Comparison of ENCODE assay signal across 13 cellular contexts in the genomic region with DNA sequence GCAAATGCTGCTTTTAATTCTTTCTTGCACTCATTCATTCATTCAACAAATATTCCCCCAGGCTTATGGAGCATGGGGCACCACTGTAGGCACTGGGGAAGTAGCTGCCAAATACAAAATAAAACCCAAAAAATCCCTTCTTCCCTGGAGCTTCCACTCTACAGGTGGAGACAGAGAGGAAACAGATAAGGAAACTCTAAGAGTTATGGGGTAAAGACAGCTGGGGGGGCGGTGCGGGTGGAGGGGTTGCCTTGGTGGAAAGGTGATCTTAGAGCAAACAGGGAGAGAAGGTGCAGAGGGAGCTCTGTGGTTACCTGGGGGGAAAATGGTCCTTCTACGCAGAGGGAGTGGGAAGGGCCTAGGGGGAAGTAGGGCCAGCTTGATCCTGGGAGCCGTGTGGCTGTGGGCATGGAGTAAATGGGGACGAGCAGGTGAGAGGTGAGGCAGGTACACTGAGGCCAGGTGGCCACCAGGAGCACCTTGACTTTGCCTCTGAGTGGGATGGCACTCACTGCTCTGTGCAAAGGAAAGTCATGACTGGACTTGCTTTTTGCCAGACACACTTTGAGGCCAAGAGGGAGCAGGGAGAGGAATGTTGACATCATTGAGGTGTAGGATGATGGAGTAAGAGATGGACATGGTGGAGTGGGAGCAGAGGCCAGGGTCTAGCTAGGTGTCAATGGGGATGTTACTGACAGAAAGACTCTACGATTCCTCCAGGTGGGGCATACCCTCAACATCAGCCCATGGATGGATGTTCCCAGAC.
DNase-seq lines count a peak whose midpoint lies in the region; ATAC-seq and TF ChIP-seq lines count a peak whose summit lies in the region.
"Had no signal": no experiment of that assay in that cellular context is flagged by ENCODE, and none has a peak within 500 bp of the region (broad histone marks: within the 10 kb centered on the region; RNA-seq: fewer than 3 reads in every experiment).

No MANE protein-coding gene starts in this region.

- no peak overlapping the region for H3K4me3 ChIP-seq in neuronal stem cell (ENCODE audit: low read length in 2 of 2)
- H3K4me3 ChIP-seq: SJSA1 had no signal

- H3K4me2 ChIP-seq in neuronal stem cell (ENCODE audit: insufficient read depth, low read length, poor library complexity, severe bottlenecking) = no peak overlapping the region

- ATAC-seq in HG03095 (IDR thresholded peaks at IDR 0.05; ENCODE audit: unreplicated experiment) (no peak), SK-N-SH treated with all-trans-retinoic acid at 6 μM for 48 hours (no peak)

- peaks cover 1 to 3% of the 10 kb centered on the region in 2 donors for H3K9me3 ChIP-seq in neuronal stem cell (replicated peaks in 1 of 2; ENCODE audit: control insufficient read depth in 2 of 2, insufficient read depth in 1 of 2, low read depth in 1 of 2, low read length in 2 of 2)

- DNase-seq in HT-29 (ENCODE audit: low spot score) (peak; percentile 11), NCI-H2107 treated with DMSO at 0.1 percent for 48 hours (lab: John Stamatoyannopoulos, UW; ENCODE audit: unreplicated experiment) (peak; percentile 89), neuronal stem cell (ENCODE audit: low spot score) (no peak)
- no peak for DNase-seq in activated CD8-positive, alpha-beta memory T cell treated with anti-CD3 and anti-CD28 coated beads, Interleukin-2, amount 50 U/mL, for 4 hours
- no peak for DNase-seq in activated naive CD4-positive, alpha-beta T cell treated with Interleukin-2 at 50 U/mL for 16 hours
- DNase-seq: activated CD8-positive, alpha-beta memory T cell treated with anti-CD3 and anti-CD28 coated beads for 24 hours; foreskin melanocyte; midbrain had no signal

- peak overlapping the region; percentile 17 for H2BK15ac ChIP-seq in neuronal stem cell (ENCODE audit: low read length)

- no peak overlapping the region for H3K14ac ChIP-seq in neuronal stem cell (ENCODE audit: low read length)

- WGBS in neuronal stem cell (ENCODE audit: extremely low coverage in 2 of 2, insufficient read length in 2 of 2, insufficient replicate concordance in 1 of 2), 2 donors = no CpG with 5 or more reads among the region's 6 CpGs

- peaks cover 0 to 6% of the 10 kb centered on the region in 2 donors for H3K4me1 ChIP-seq in neuronal stem cell (ENCODE audit: control insufficient read depth in 2 of 2, insufficient read depth in 1 of 2, low read depth in 1 of 2, low read length in 2 of 2)

- no peak overlapping the region for H4K91ac ChIP-seq in neuronal stem cell (ENCODE audit: low read depth, low read length, poor library complexity)

- peak overlapping the region; percentile 2 for H3K23ac ChIP-seq in neuronal stem cell (ENCODE audit: low read depth, low read length, poor library complexity)

- no peak overlapping the region for H2BK5ac ChIP-seq in neuronal stem cell (ENCODE audit: low read length)

- peak overlapping the region; percentile 54 for H3K27ac ChIP-seq in cingulate gyrus (ENCODE audit: low read depth, low read length)
- H3K27ac ChIP-seq in neuronal stem cell (replicated peaks; ENCODE audit: low read length) = no peak overlapping the region
- H3K27ac ChIP-seq: C4-2B had no signal

- H2BK120ac ChIP-seq in neuronal stem cell (ENCODE audit: low read depth, low read length) = no peak overlapping the region

- H2BK12ac ChIP-seq in neuronal stem cell (ENCODE audit: low read length) = peak overlapping the region; percentile 65

- H3K9ac ChIP-seq in neuronal stem cell (ENCODE audit: low read depth, low read length, poor library complexity) = no peak overlapping the region

- peak overlapping the region; percentile 5 for H3K18ac ChIP-seq in neuronal stem cell (ENCODE audit: low read length)

- no peaks in the 10 kb centered on the region for H3K36me3 ChIP-seq in neuronal stem cell (replicated peaks in 1 of 2; ENCODE audit: control insufficient read depth in 2 of 2, insufficient read depth in 2 of 2, low read length in 2 of 2)
- H3K36me3 ChIP-seq: SJSA1 had no signal

- no peak overlapping the region for H3K4ac ChIP-seq in neuronal stem cell (ENCODE audit: low read length)

- H3K27me3 ChIP-seq in neuronal stem cell (ENCODE audit: control insufficient read depth in 3 of 3, insufficient read depth in 3 of 3, low read depth in 1 of 3, low read length in 3 of 3) = peaks cover 0 to 20% (median 0%) of the 10 kb centered on the region in 3 experiments
- H3K27me3 ChIP-seq: SJSA1 had no signal

- H2AFZ ChIP-seq in neuronal stem cell (ENCODE audit: low read length) = no peak overlapping the region

- H3K79me1 ChIP-seq in neuronal stem cell (ENCODE audit: low read depth, low read length) = no peaks in the 10 kb centered on the region

- H2AK5ac ChIP-seq in neuronal stem cell (ENCODE audit: low read depth, low read length) = no peak overlapping the region

- no peak overlapping the region for H4K8ac ChIP-seq in neuronal stem cell (ENCODE audit: low read depth, low read length)

TF ChIP-seq in SK-N-SH treated with all-trans-retinoic acid at 6 μM for 48 hours, 23 proteins besides CTCF, POLR2A, EP300 and RAD21:
- TF ChIP-seq, protein P1, sequence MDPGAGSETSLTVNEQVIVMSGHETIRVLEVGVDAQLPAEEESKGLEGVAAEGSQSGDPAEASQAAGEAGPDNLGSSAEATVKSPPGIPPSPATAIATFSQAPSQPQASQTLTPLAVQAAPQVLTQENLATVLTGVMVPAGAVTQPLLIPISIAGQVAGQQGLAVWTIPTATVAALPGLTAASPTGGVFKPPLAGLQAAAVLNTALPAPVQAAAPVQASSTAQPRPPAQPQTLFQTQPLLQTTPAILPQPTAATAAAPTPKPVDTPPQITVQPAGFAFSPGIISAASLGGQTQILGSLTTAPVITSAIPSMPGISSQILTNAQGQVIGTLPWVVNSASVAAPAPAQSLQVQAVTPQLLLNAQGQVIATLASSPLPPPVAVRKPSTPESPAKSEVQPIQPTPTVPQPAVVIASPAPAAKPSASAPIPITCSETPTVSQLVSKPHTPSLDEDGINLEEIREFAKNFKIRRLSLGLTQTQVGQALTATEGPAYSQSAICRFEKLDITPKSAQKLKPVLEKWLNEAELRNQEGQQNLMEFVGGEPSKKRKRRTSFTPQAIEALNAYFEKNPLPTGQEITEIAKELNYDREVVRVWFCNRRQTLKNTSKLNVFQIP (CRISPR knock-in tag; IDR thresholded peaks at IDR 0.05; ENCODE audit: borderline replicate concordance, low read depth) = no peak
- TF ChIP-seq ESRRG (CRISPR knock-in tag; IDR thresholded peaks at IDR 0.05) (no peak), GLIS3 (CRISPR knock-in tag; IDR thresholded peaks at IDR 0.05) (no peak), ARNTL (CRISPR knock-in tag; IDR thresholded peaks at IDR 0.05; ENCODE audit: borderline replicate concordance, low read depth) (no peak), TOX (CRISPR knock-in tag; IDR thresholded peaks at IDR 0.05; ENCODE audit: borderline replicate concordance) (no peak), ZC3H10 (CRISPR knock-in tag; IDR thresholded peaks at IDR 0.05) (no peak), ZFP3 (CRISPR knock-in tag; IDR thresholded peaks at IDR 0.05) (no peak)
- TF ChIP-seq, protein P2, sequence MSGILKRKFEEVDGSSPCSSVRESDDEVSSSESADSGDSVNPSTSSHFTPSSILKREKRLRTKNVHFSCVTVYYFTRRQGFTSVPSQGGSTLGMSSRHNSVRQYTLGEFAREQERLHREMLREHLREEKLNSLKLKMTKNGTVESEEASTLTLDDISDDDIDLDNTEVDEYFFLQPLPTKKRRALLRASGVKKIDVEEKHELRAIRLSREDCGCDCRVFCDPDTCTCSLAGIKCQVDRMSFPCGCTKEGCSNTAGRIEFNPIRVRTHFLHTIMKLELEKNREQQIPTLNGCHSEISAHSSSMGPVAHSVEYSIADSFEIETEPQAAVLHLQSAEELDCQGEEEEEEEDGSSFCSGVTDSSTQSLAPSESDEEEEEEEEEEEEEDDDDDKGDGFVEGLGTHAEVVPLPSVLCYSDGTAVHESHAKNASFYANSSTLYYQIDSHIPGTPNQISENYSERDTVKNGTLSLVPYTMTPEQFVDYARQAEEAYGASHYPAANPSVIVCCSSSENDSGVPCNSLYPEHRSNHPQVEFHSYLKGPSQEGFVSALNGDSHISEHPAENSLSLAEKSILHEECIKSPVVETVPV (CRISPR knock-in tag; IDR thresholded peaks at IDR 0.05) = no peak
- TF ChIP-seq, protein P3, sequence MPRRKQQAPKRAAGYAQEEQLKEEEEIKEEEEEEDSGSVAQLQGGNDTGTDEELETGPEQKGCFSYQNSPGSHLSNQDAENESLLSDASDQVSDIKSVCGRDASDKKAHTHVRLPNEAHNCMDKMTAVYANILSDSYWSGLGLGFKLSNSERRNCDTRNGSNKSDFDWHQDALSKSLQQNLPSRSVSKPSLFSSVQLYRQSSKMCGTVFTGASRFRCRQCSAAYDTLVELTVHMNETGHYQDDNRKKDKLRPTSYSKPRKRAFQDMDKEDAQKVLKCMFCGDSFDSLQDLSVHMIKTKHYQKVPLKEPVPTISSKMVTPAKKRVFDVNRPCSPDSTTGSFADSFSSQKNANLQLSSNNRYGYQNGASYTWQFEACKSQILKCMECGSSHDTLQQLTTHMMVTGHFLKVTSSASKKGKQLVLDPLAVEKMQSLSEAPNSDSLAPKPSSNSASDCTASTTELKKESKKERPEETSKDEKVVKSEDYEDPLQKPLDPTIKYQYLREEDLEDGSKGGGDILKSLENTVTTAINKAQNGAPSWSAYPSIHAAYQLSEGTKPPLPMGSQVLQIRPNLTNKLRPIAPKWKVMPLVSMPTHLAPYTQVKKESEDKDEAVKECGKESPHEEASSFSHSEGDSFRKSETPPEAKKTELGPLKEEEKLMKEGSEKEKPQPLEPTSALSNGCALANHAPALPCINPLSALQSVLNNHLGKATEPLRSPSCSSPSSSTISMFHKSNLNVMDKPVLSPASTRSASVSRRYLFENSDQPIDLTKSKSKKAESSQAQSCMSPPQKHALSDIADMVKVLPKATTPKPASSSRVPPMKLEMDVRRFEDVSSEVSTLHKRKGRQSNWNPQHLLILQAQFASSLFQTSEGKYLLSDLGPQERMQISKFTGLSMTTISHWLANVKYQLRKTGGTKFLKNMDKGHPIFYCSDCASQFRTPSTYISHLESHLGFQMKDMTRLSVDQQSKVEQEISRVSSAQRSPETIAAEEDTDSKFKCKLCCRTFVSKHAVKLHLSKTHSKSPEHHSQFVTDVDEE (CRISPR knock-in tag; IDR thresholded peaks at IDR 0.05) = no peak
TF ChIP-seq in SK-N-SH treated with all-trans-retinoic acid at 6 μM for 48 hours: peak in this region for 0.

Comparison
In these comparisons a context has a peak if more than half of its experiments do, and no peak if none do; other contexts are left out.
1. DNase-seq: peak in HT-29 (single experiment) and NCI-H2107 treated with DMSO at 0.1 percent for 48 hours (single experiment); none in neuronal stem cell (single experiment), activated CD8-positive, alpha-beta memory T cell treated with anti-CD3 and anti-CD28 coated beads, Interleukin-2, amount 50 U/mL, for 4 hours (single experiment) and activated naive CD4-positive, alpha-beta T cell treated with Interleukin-2 at 50 U/mL for 16 hours (single experiment).